Comparison of ENCODE assay signal across 18 cellular contexts in genomic region chr19:6611441-6611852, GRCh38. TPM values are rescaled to one million over a fixed set of nuclear protein-coding genes. Genes with fewer than 3 reads are reported as not detected.
DNase-seq lines count a peak whose midpoint lies in the region; ATAC-seq and TF ChIP-seq lines count a peak whose summit lies in the region.
"Had no signal": no experiment of that assay in that cellular context is flagged by ENCODE, and none has a peak within 500 bp of the region (broad histone marks: within the 10 kb centered on the region; RNA-seq: fewer than 3 reads in every experiment).

No MANE protein-coding gene starts in this region.

- H3K36me3 ChIP-seq in skeletal muscle satellite cell (ENCODE audit: insufficient read depth, low read length): no peaks in the 10 kb centered on the region
- H3K36me3 ChIP-seq: Peyer's patch, prostate gland had no signal

- no peak overlapping the region for H3K27ac Mint-ChIP-seq in effector memory CD8-positive, alpha-beta T cell

- H3K9me3 Mint-ChIP-seq in effector memory CD8-positive, alpha-beta T cell: no peaks in the 10 kb centered on the region

- no peaks in the 10 kb centered on the region for H3K9me3 ChIP-seq in skeletal muscle satellite cell (replicated peaks; ENCODE audit: low read length)
- H3K9me3 ChIP-seq: Peyer's patch, prostate gland had no signal

- CTCF ChIA-PET in RWPE1 (lab: Yijun Ruan, JAX): interaction anchor here (0.5 to 0.7 kb wide), 2 partner anchors 49 to 932 kb away, joined by 3 to 5 read pairs; no protein-coding TSS in a partner anchor

- H3K4me3 Mint-ChIP-seq in effector memory CD8-positive, alpha-beta T cell: no peak overlapping the region

- peaks cover 21 to 44% of the 10 kb centered on the region in 2 donors for H3K27me3 Mint-ChIP-seq in effector memory CD8-positive, alpha-beta T cell

- H3K27ac ChIP-seq in RWPE1: peak overlapping the region; percentile 87
- H3K27ac ChIP-seq: Peyer's patch, prostate gland had no signal

- peaks cover 16% of the 10 kb centered on the region for H3K4me1 ChIP-seq in skeletal muscle satellite cell (ENCODE audit: control insufficient read depth, insufficient read depth, low read length)
- H3K4me1 ChIP-seq: Peyer's patch, prostate gland had no signal

- H3K4me1 Mint-ChIP-seq in effector memory CD8-positive, alpha-beta T cell (ENCODE audit: low read depth in 2 of 2): peaks cover 2 to 10% of the 10 kb centered on the region in 2 donors

- DNase-seq in GOT3 (lab: John Stamatoyannopoulos, UW) (peak; percentile 46), RWPE1 (ENCODE audit: low spot score) (peak; percentile 27), epithelial cell of esophagus (ENCODE audit: low read depth) (peak; percentile 40), occipital lobe (lab: John Stamatoyannopoulos, UW) (no peak)
- no peak for DNase-seq in effector memory CD8-positive, alpha-beta T cell
- DNase-seq in activated CD4-positive, alpha-beta T cell treated with anti-CD3 and anti-CD28 coated beads, Interleukin-2, amount 50 U/mL, for 48 hours: no peak
- DNase-seq: activated CD8-positive, alpha-beta memory T cell treated with anti-CD3 and anti-CD28 coated beads for 24 hours; activated gamma-delta T cell; C1 segment of cervical spinal cord; left ventricle myocardium superior; NCI-H187; NCI-H526; Peyer's patch had no signal

- no peak for ATAC-seq in effector memory CD8-positive, alpha-beta T cell (replicated peaks)
- ATAC-seq: left ventricle myocardium superior had no signal

- peaks cover 4% of the 10 kb centered on the region for H3K36me3 Mint-ChIP-seq in effector memory CD8-positive, alpha-beta T cell (ENCODE audit: insufficient read depth)

- POLR2A ChIA-PET in RWPE1 (lab: Yijun Ruan, JAX; ENCODE audit: low non-redundant PET): no interaction called here

- H3K4me3 ChIP-seq in epithelial cell of esophagus (ENCODE audit: low read length) (no peak overlapping the region), skeletal muscle satellite cell (ENCODE audit: low read length) (peak overlapping the region; percentile 45)
- H3K4me3 ChIP-seq: Peyer's patch, prostate gland had no signal

- peak overlapping the region; percentile 68 for H3K4me2 ChIP-seq in skeletal muscle satellite cell (ENCODE audit: low read length)

- no peaks in the 10 kb centered on the region for H3K27me3 ChIP-seq in skeletal muscle satellite cell (ENCODE audit: control insufficient read depth, insufficient read depth, low read length)
- H3K27me3 ChIP-seq: Peyer's patch had no signal

- H3K9ac ChIP-seq in skeletal muscle satellite cell (ENCODE audit: low read depth, low read length): peak overlapping the region; percentile 43

- TF ChIP-seq CTCF in RWPE1 (conservative IDR thresholded peaks at IDR 0.05; ENCODE audit: low read depth) (no peak), epithelial cell of esophagus (IDR thresholded peaks at IDR 0.05; ENCODE audit: insufficient read depth, low read depth, low read length, missing control alignments) (no peak)

RNA-seq across cellular contexts. Expression of gene CD70, which starts 20.5 kb away (rescaled TPM):
- total RNA-seq in skeletal muscle satellite cell (2012; rRNA removed): 4.8 and 6.8 TPM in 2 replicates
- total RNA-seq in occipital lobe: not detected
- total RNA-seq: fibroblast of villous mesenchyme, left ventricle myocardium superior, Peyer's patch, prostate gland, temporal lobe had no signal

RNA-seq across cellular contexts. Expression of gene TNFSF14, which starts 58.5 kb away (rescaled TPM):
- not detected in 2 replicates for total RNA-seq in skeletal muscle satellite cell (2012; rRNA removed)
- total RNA-seq in occipital lobe: not detected
- total RNA-seq: M059J, temporal lobe had no signal

Comparison
In these comparisons a context has a peak if more than half of its experiments do, and no peak if none do; other contexts are left out.
1. DNase-seq: peak in GOT3 (single experiment), RWPE1 (single experiment) and epithelial cell of esophagus (single experiment); none in occipital lobe (single experiment), effector memory CD8-positive, alpha-beta T cell (0 of 3) and activated CD4-positive, alpha-beta T cell treated with anti-CD3 and anti-CD28 coated beads, Interleukin-2, amount 50 U/mL, for 48 hours (0 of 2).